ENCODE assay signal across 1 cellular context in the genomic region with DNA sequence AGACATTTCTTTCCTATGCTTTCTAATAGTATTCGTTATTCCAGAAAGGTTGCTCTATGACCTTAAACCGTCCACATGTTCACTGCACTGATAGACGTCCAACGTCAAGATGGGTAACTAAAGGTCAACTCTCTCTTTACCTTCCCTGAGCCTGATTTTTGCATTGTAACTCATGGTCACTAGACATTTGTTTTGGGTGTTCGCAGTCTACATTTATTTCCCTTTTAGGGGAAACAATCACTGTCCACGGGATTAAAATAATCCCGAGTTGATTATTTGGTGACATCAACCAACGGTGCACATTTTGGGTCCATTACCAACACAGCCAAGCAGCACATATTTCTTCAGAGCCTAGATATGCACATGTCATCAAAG.
TF ChIP-seq lines count a peak whose summit lies in the region.

No MANE protein-coding gene starts in this region.

TF ChIP-seq in HCT116, 20 proteins besides CTCF, POLR2A, EP300 and RAD21 (continued from another document):
- no peak for TF ChIP-seq EZH2phosphoT487 (IDR thresholded peaks at IDR 0.05; ENCODE audit: borderline replicate concordance)
- no peak for TF ChIP-seq FOSL1 (IDR thresholded peaks at IDR 0.05; ENCODE audit: low read depth)
- no peak for TF ChIP-seq EZH2 (IDR thresholded peaks at IDR 0.05)
- no peak for TF ChIP-seq EGR1 (IDR thresholded peaks at IDR 0.05; ENCODE audit: low read depth)
- no peak for TF ChIP-seq ZNF274 (IDR thresholded peaks at IDR 0.05; ENCODE audit: low read depth, low read length)
- TF ChIP-seq SIN3A (IDR thresholded peaks at IDR 0.05; ENCODE audit: low read depth) = no peak
- TF ChIP-seq YY1 (IDR thresholded peaks at IDR 0.05; ENCODE audit: extremely low read depth, insufficient replicate concordance, low read depth, low read length) = no peak
- TF ChIP-seq, protein P1, sequence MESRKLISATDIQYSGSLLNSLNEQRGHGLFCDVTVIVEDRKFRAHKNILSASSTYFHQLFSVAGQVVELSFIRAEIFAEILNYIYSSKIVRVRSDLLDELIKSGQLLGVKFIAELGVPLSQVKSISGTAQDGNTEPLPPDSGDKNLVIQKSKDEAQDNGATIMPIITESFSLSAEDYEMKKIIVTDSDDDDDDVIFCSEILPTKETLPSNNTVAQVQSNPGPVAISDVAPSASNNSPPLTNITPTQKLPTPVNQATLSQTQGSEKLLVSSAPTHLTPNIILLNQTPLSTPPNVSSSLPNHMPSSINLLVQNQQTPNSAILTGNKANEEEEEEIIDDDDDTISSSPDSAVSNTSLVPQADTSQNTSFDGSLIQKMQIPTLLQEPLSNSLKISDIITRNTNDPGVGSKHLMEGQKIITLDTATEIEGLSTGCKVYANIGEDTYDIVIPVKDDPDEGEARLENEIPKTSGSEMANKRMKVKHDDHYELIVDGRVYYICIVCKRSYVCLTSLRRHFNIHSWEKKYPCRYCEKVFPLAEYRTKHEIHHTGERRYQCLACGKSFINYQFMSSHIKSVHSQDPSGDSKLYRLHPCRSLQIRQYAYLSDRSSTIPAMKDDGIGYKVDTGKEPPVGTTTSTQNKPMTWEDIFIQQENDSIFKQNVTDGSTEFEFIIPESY (IDR thresholded peaks at IDR 0.05; ENCODE audit: extremely low read depth, insufficient replicate concordance, low read length) = no peak
- no peak for TF ChIP-seq CBX3 (IDR thresholded peaks at IDR 0.05; ENCODE audit: low read depth)
- TF ChIP-seq POLR2AphosphoS5 (IDR thresholded peaks at IDR 0.05; ENCODE audit: low read depth, low read length) = no peak
- no peak for TF ChIP-seq SP1 (IDR thresholded peaks at IDR 0.05; ENCODE audit: low read depth)
- no peak for TF ChIP-seq JUND (IDR thresholded peaks at IDR 0.05)
TF ChIP-seq in HCT116: peak in this region for 0.
